In genomic region chr1:64553285-64553684, GRCh38 we compare ENCODE assay signal across 2 cellular contexts.
TF ChIP-seq lines count a peak whose summit lies in the region.

No MANE protein-coding gene starts in this region.

TF ChIP-seq in SK-N-SH, 30 proteins besides CTCF, POLR2A, EP300 and RAD21 (continued from another document):
- no peak for TF ChIP-seq IRF3 (IDR thresholded peaks at IDR 0.05; ENCODE audit: low read depth, low read length)
- no peak for TF ChIP-seq TAF1 (IDR thresholded peaks at IDR 0.05; ENCODE audit: borderline replicate concordance, low read depth, low read length)
- no peak for TF ChIP-seq MEF2A (IDR thresholded peaks at IDR 0.05; ENCODE audit: borderline replicate concordance, low read depth)
- TF ChIP-seq PBX3 (IDR thresholded peaks at IDR 0.05), result no peak
- no peak for TF ChIP-seq MXI1 (IDR thresholded peaks at IDR 0.05; ENCODE audit: low read depth, low read length)
- TF ChIP-seq NRF1 (IDR thresholded peaks at IDR 0.05; ENCODE audit: low read depth, low read length), result no peak
- TF ChIP-seq CHD2 (IDR thresholded peaks at IDR 0.05; ENCODE audit: low read length, partially characterized antibody), result no peak
- no peak for TF ChIP-seq SIN3A (IDR thresholded peaks at IDR 0.05; ENCODE audit: borderline replicate concordance, low read depth, low read length)
- no peak for TF ChIP-seq RCOR1 (IDR thresholded peaks at IDR 0.05; ENCODE audit: low read length)
- no peak for TF ChIP-seq REST (IDR thresholded peaks at IDR 0.05; ENCODE audit: low read depth, low read length)

TF ChIP-seq in SK-N-SH treated with all-trans-retinoic acid at 6 μM for 48 hours, 23 proteins besides CTCF, POLR2A, EP300 and RAD21 (continued from another document):
- TF ChIP-seq PATZ1 (CRISPR knock-in tag; IDR thresholded peaks at IDR 0.05; ENCODE audit: borderline replicate concordance), result no peak
- TF ChIP-seq ZNF565 (CRISPR knock-in tag; conservative IDR thresholded peaks at IDR 0.05; ENCODE audit: low read depth), result no peak
- TF ChIP-seq ZFP30 (CRISPR knock-in tag; IDR thresholded peaks at IDR 0.05), result no peak
- TF ChIP-seq ESRRG (CRISPR knock-in tag; IDR thresholded peaks at IDR 0.05), result no peak
- TF ChIP-seq ARNTL (CRISPR knock-in tag; IDR thresholded peaks at IDR 0.05; ENCODE audit: borderline replicate concordance, low read depth), result no peak
- no peak for TF ChIP-seq ZNF8 (CRISPR knock-in tag; IDR thresholded peaks at IDR 0.05)
- TF ChIP-seq TSHZ2 (CRISPR knock-in tag; IDR thresholded peaks at IDR 0.05), result no peak
- TF ChIP-seq CSRNP3 (CRISPR knock-in tag; IDR thresholded peaks at IDR 0.05), result no peak
- TF ChIP-seq PPARA (CRISPR knock-in tag; IDR thresholded peaks at IDR 0.05; ENCODE audit: borderline replicate concordance), result no peak
- TF ChIP-seq RARB (CRISPR knock-in tag; IDR thresholded peaks at IDR 0.05), result no peak
- TF ChIP-seq CREB5 (CRISPR knock-in tag; IDR thresholded peaks at IDR 0.05; ENCODE audit: low read depth), result no peak
- TF ChIP-seq ISL1 (CRISPR knock-in tag; IDR thresholded peaks at IDR 0.05), result no peak
- no peak for TF ChIP-seq TCF4 (CRISPR knock-in tag; IDR thresholded peaks at IDR 0.05; ENCODE audit: borderline replicate concordance)
- TF ChIP-seq ZC3H10 (CRISPR knock-in tag; IDR thresholded peaks at IDR 0.05), result no peak
